ENCODE assay signal across 1 cellular context in genomic region chr3:36991923-36992805, GRCh38.
TF ChIP-seq lines count a peak whose summit lies in the region.

No MANE protein-coding gene starts in this region.

TF ChIP-seq in K562, 482 proteins besides CTCF, POLR2A, EP300 and RAD21 (continued from another document and continues in another):
- TF ChIP-seq MYBL2 (IDR thresholded peaks at IDR 0.05; ENCODE audit: low read depth) (no peak), MYBL2 (CRISPR knock-in tag; IDR thresholded peaks at IDR 0.05; ENCODE audit: borderline replicate concordance) (no peak), CHD4 (IDR thresholded peaks at IDR 0.05; ENCODE audit: insufficient read depth, insufficient replicate concordance, low read depth, low read length, poor library complexity, severe bottlenecking) (no peak), ATF1 (CRISPR knock-in tag; IDR thresholded peaks at IDR 0.05) (no peak), ATF1 (tag; IDR thresholded peaks at IDR 0.05) (no peak), DEAF1 (CRISPR knock-in tag; IDR thresholded peaks at IDR 0.05) (no peak), ILF3 (IDR thresholded peaks at IDR 0.05; ENCODE audit: borderline replicate concordance) (no peak), PPARD (CRISPR knock-in tag; IDR thresholded peaks at IDR 0.05) (no peak), HNRNPLL (IDR thresholded peaks at IDR 0.05; ENCODE audit: low read depth, low read length, poor library complexity, severe bottlenecking) (no peak), MYNN (IDR thresholded peaks at IDR 0.05) (no peak), MYNN (CRISPR knock-in tag; IDR thresholded peaks at IDR 0.05) (no peak), SMARCA4 (IDR thresholded peaks at IDR 0.05) (peak; percentile 65; the same call in 1 of the 2 replicates), PHF20 (IDR thresholded peaks at IDR 0.05; ENCODE audit: partially characterized antibody) (peak; percentile 72), ZBTB40 (IDR thresholded peaks at IDR 0.05) (no peak), ZBTB40 (CRISPR knock-in tag; IDR thresholded peaks at IDR 0.05) (no peak), RB1 (IDR thresholded peaks at IDR 0.05; ENCODE audit: low read depth) (no peak; the same call in 1 of the 2 replicates), ZNF707 (CRISPR knock-in tag; conservative IDR thresholded peaks at IDR 0.05) (no peak), MTF1 (CRISPR knock-in tag; IDR thresholded peaks at IDR 0.05; ENCODE audit: borderline replicate concordance) (no peak), ATF4 (CRISPR knock-in tag; IDR thresholded peaks at IDR 0.05) (no peak), CBX1 (IDR thresholded peaks at IDR 0.05; ENCODE audit: low read depth) (no peak), CBX5 (IDR thresholded peaks at IDR 0.05; ENCODE audit: borderline replicate concordance, low read depth) (no peak), NCOA1 (IDR thresholded peaks at IDR 0.05; ENCODE audit: low read depth) (no peak), ARID3B (CRISPR knock-in tag; IDR thresholded peaks at IDR 0.05; ENCODE audit: borderline replicate concordance) (no peak), SAFB2 (IDR thresholded peaks at IDR 0.05; ENCODE audit: borderline replicate concordance, low read depth, low read length, severe bottlenecking) (no peak)
- TF ChIP-seq, protein P1, sequence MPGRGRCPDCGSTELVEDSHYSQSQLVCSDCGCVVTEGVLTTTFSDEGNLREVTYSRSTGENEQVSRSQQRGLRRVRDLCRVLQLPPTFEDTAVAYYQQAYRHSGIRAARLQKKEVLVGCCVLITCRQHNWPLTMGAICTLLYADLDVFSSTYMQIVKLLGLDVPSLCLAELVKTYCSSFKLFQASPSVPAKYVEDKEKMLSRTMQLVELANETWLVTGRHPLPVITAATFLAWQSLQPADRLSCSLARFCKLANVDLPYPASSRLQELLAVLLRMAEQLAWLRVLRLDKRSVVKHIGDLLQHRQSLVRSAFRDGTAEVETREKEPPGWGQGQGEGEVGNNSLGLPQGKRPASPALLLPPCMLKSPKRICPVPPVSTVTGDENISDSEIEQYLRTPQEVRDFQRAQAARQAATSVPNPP (IDR thresholded peaks at IDR 0.05; ENCODE audit: borderline replicate concordance, insufficient read depth, insufficient read length): no peak
- TF ChIP-seq, protein P2, sequence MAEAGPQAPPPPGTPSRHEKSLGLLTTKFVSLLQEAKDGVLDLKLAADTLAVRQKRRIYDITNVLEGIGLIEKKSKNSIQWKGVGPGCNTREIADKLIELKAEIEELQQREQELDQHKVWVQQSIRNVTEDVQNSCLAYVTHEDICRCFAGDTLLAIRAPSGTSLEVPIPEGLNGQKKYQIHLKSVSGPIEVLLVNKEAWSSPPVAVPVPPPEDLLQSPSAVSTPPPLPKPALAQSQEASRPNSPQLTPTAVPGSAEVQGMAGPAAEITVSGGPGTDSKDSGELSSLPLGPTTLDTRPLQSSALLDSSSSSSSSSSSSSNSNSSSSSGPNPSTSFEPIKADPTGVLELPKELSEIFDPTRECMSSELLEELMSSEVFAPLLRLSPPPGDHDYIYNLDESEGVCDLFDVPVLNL (CRISPR knock-in tag; IDR thresholded peaks at IDR 0.05; ENCODE audit: low read depth): 0 out of 2 replicates have a peak, but pooled peaks have one; percentile 10
- TF ChIP-seq, protein P3, sequence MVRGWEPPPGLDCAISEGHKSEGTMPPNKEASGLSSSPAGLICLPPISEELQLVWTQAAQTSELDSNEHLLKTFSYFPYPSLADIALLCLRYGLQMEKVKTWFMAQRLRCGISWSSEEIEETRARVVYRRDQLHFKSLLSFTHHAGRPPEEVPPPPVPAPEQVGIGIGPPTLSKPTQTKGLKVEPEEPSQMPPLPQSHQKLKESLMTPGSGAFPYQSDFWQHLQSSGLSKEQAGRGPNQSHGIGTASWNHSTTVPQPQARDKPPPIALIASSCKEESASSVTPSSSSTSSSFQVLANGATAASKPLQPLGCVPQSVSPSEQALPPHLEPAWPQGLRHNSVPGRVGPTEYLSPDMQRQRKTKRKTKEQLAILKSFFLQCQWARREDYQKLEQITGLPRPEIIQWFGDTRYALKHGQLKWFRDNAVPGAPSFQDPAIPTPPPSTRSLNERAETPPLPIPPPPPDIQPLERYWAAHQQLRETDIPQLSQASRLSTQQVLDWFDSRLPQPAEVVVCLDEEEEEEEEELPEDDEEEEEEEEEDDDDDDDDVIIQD (CRISPR knock-in tag; IDR thresholded peaks at IDR 0.05): no peak
- TF ChIP-seq, protein P4, sequence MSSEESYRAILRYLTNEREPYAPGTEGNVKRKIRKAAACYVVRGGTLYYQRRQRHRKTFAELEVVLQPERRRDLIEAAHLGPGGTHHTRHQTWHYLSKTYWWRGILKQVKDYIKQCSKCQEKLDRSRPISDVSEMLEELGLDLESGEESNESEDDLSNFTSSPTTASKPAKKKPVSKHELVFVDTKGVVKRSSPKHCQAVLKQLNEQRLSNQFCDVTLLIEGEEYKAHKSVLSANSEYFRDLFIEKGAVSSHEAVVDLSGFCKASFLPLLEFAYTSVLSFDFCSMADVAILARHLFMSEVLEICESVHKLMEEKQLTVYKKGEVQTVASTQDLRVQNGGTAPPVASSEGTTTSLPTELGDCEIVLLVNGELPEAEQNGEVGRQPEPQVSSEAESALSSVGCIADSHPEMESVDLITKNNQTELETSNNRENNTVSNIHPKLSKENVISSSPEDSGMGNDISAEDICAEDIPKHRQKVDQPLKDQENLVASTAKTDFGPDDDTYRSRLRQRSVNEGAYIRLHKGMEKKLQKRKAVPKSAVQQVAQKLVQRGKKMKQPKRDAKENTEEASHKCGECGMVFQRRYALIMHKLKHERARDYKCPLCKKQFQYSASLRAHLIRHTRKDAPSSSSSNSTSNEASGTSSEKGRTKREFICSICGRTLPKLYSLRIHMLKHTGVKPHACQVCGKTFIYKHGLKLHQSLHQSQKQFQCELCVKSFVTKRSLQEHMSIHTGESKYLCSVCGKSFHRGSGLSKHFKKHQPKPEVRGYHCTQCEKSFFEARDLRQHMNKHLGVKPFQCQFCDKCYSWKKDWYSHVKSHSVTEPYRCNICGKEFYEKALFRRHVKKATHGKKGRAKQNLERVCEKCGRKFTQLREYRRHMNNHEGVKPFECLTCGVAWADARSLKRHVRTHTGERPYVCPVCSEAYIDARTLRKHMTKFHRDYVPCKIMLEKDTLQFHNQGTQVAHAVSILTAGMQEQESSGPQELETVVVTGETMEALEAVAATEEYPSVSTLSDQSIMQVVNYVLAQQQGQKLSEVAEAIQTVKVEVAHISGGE (CRISPR knock-in tag; IDR thresholded peaks at IDR 0.05): no peak; a peak in 1 of 6 replicates
- TF ChIP-seq, protein P5, sequence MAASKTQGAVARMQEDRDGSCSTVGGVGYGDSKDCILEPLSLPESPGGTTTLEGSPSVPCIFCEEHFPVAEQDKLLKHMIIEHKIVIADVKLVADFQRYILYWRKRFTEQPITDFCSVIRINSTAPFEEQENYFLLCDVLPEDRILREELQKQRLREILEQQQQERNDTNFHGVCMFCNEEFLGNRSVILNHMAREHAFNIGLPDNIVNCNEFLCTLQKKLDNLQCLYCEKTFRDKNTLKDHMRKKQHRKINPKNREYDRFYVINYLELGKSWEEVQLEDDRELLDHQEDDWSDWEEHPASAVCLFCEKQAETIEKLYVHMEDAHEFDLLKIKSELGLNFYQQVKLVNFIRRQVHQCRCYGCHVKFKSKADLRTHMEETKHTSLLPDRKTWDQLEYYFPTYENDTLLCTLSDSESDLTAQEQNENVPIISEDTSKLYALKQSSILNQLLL (CRISPR knock-in tag; IDR thresholded peaks at IDR 0.05; ENCODE audit: borderline replicate concordance): no peak
- TF ChIP-seq, protein P6, sequence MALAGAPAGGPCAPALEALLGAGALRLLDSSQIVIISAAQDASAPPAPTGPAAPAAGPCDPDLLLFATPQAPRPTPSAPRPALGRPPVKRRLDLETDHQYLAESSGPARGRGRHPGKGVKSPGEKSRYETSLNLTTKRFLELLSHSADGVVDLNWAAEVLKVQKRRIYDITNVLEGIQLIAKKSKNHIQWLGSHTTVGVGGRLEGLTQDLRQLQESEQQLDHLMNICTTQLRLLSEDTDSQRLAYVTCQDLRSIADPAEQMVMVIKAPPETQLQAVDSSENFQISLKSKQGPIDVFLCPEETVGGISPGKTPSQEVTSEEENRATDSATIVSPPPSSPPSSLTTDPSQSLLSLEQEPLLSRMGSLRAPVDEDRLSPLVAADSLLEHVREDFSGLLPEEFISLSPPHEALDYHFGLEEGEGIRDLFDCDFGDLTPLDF (CRISPR knock-in tag; IDR thresholded peaks at IDR 0.05): no peak
- TF ChIP-seq, protein P7, sequence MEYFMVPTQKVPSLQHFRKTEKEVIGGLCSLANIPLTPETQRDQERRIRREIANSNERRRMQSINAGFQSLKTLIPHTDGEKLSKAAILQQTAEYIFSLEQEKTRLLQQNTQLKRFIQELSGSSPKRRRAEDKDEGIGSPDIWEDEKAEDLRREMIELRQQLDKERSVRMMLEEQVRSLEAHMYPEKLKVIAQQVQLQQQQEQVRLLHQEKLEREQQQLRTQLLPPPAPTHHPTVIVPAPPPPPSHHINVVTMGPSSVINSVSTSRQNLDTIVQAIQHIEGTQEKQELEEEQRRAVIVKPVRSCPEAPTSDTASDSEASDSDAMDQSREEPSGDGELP (CRISPR knock-in tag; IDR thresholded peaks at IDR 0.05; ENCODE audit: borderline replicate concordance): no peak
